In genomic region chr15:62452656-62453055, GRCh38 we compare ENCODE assay signal across 1 cellular context.
TF ChIP-seq lines count a peak whose summit lies in the region.

No MANE protein-coding gene starts in this region.

TF ChIP-seq in GM23338, 12 proteins besides CTCF, POLR2A, EP300 and RAD21 (continued from another document):
- no peak for TF ChIP-seq ZNF462 (CRISPR knock-in tag; IDR thresholded peaks at IDR 0.05)
- TF ChIP-seq EZH2 (IDR thresholded peaks at IDR 0.05; ENCODE audit: low read depth, unreplicated experiment) = no peak
- TF ChIP-seq REST (IDR thresholded peaks at IDR 0.05; ENCODE audit: unreplicated experiment) = no peak
- TF ChIP-seq ETS1 (IDR thresholded peaks at IDR 0.05) = no peak
- no peak for TF ChIP-seq ZNF331 (CRISPR knock-in tag; IDR thresholded peaks at IDR 0.05; ENCODE audit: low read depth)
- no peak for TF ChIP-seq NANOG (IDR thresholded peaks at IDR 0.05; ENCODE audit: borderline replicate concordance)
- no peak for TF ChIP-seq JUNB (IDR thresholded peaks at IDR 0.05; ENCODE audit: unreplicated experiment)
